ENCODE assay signal across 1 cellular context in genomic region chr9:93184439-93185221, GRCh38.
TF ChIP-seq lines count a peak whose summit lies in the region.

No MANE protein-coding gene starts in this region.

TF ChIP-seq in H1, 55 proteins besides CTCF, POLR2A, EP300 and RAD21 (continued from another document):
- TF ChIP-seq MAX (IDR thresholded peaks at IDR 0.05), result peak; percentile 43; the same call in 1 of the 2 replicates
- peak; percentile 44; the same call in 1 of the 2 replicates for TF ChIP-seq YY1 (IDR thresholded peaks at IDR 0.05; ENCODE audit: low read depth, low read length)
- TF ChIP-seq RXRA (IDR thresholded peaks at IDR 0.05; ENCODE audit: insufficient read depth, low read depth, low read length), result no peak
- TF ChIP-seq KDM4A (IDR thresholded peaks at IDR 0.05; ENCODE audit: low read depth, low read length, severe bottlenecking), result peak; percentile 62
- TF ChIP-seq SIN3A (conservative IDR thresholded peaks at IDR 0.05 in 1 of 2, IDR thresholded peaks at IDR 0.05 in 1 of 2; ENCODE audit: low read depth in 1 of 2, low read length in 2 of 2), result no peak
- no peak for TF ChIP-seq ATF2 (IDR thresholded peaks at IDR 0.05; ENCODE audit: low read length)
